In genomic region chr11:535519-536454, GRCh38 we compare ENCODE assay signal across 8 cellular contexts. TPM values are rescaled to one million over a fixed set of nuclear protein-coding genes. Genes with fewer than 3 reads are reported as not detected.
DNase-seq lines count a peak whose midpoint lies in the region; ATAC-seq and TF ChIP-seq lines count a peak whose summit lies in the region.

Gene HRAS, minus strand, starts transcription at chr11:535576.

- ATAC-seq in GM21576 (IDR thresholded peaks at IDR 0.05; ENCODE audit: unreplicated experiment) = peak; percentile 63

- H3K4me1 Mint-ChIP-seq in activated T-cell treated with anti-CD3 and anti-CD28 coated beads, Interleukin-2, amount 50 U/mL, for 24 hours (ENCODE audit: low read depth) = peaks cover 22% of the 10 kb centered on the region

- H3K27me3 ChIP-seq in esophagus (ENCODE audit: control insufficient read depth in 1 of 2, insufficient read depth in 2 of 2, low read length in 2 of 2) (no peaks in the 10 kb centered on the region), muscle layer of duodenum (ENCODE audit: low read depth, low read length) (no peaks in the 10 kb centered on the region)

- H3K9me3 ChIP-seq in esophagus (ENCODE audit: control insufficient read depth in 2 of 2, insufficient read depth in 1 of 2, low read depth in 1 of 2, low read length in 1 of 2) (no peaks in the 10 kb centered on the region), muscle layer of duodenum (ENCODE audit: control insufficient read depth in 1 of 2, low read length in 2 of 2) (no peaks in the 10 kb centered on the region)

- DNase-seq in DMS 273 treated with DMSO at 0.1 percent for 48 hours (lab: John Stamatoyannopoulos, UW) = peak; percentile 54
- DNase-seq in Jurkat, Clone E6-1 (ENCODE audit: low read depth, low spot score) = peak; percentile 89
- DNase-seq in activated T-cell treated with anti-CD3 and anti-CD28 coated beads, Interleukin-2, amount 50 U/mL, for 24 hours = peak; percentile 97
- peak; percentile 89 for DNase-seq in stimulated activated CD8-positive, alpha-beta memory T cell treated with anti-CD3 and anti-CD28 coated beads, Interleukin-7, amount 100 ng/mL, for 24 hours (ENCODE audit: low read depth)

- peak within 1 kb of the TSS; percentile 86 for H3K4me3 Mint-ChIP-seq in activated T-cell treated with anti-CD3 and anti-CD28 coated beads, Interleukin-2, amount 50 U/mL, for 24 hours

- H3K4me1 ChIP-seq in esophagus (ENCODE audit: control insufficient read depth in 2 of 2, insufficient read depth in 2 of 2, low read length in 1 of 2) (peaks cover 5 to 29% of the 10 kb centered on the region in 2 donors), muscle layer of duodenum (ENCODE audit: control insufficient read depth in 1 of 2, insufficient read depth in 2 of 2, low read length in 2 of 2) (peaks cover 0 to 30% of the 10 kb centered on the region in 2 donors)

- 2% methylated on average over 65 to 97 of the region's 97 CpGs for whole genome bisulfite sequencing in esophagus, 2 donors

- H3K27ac Mint-ChIP-seq in activated T-cell treated with anti-CD3 and anti-CD28 coated beads, Interleukin-2, amount 50 U/mL, for 24 hours = peak within 1 kb of the TSS; percentile 92

- H3K9me3 Mint-ChIP-seq in activated T-cell treated with anti-CD3 and anti-CD28 coated beads, Interleukin-2, amount 50 U/mL, for 24 hours = no peaks in the 10 kb centered on the region

- H3K4me3 ChIP-seq in Jurkat, Clone E6-1 (ENCODE audit: low read length) = peak within 1 kb of the TSS; percentile 70
- H3K4me3 ChIP-seq in esophagus (ENCODE audit: low read depth in 1 of 2, low read length in 2 of 2) (peak within 1 kb of the TSS; percentile 72 to 81), muscle layer of duodenum (ENCODE audit: low read depth in 1 of 2, low read length in 2 of 2) (peak within 1 kb of the TSS; percentile 62 to 88)

- H3K27ac ChIP-seq in esophagus (ENCODE audit: low read depth in 2 of 2, low read length in 1 of 2) = peak within 1 kb of the TSS; percentile 82 to 97
- no peak within 1 kb of the TSS for H3K27ac ChIP-seq in muscle layer of duodenum (ENCODE audit: low read length)

- peaks cover 18% of the 10 kb centered on the region for H3K36me3 Mint-ChIP-seq in activated T-cell treated with anti-CD3 and anti-CD28 coated beads, Interleukin-2, amount 50 U/mL, for 24 hours (ENCODE audit: low read depth)

- H3K36me3 ChIP-seq in esophagus (ENCODE audit: control insufficient read depth in 2 of 2, insufficient read depth in 2 of 2, low read length in 1 of 2) = peaks cover 0 to 35% of the 10 kb centered on the region in 2 donors
- peaks cover 0 to 27% of the 10 kb centered on the region in 2 donors for H3K36me3 ChIP-seq in muscle layer of duodenum (ENCODE audit: control insufficient read depth in 1 of 2, insufficient read depth in 2 of 2, low read length in 2 of 2)

- H3K27me3 Mint-ChIP-seq in activated T-cell treated with anti-CD3 and anti-CD28 coated beads, Interleukin-2, amount 50 U/mL, for 24 hours = no peaks in the 10 kb centered on the region

TF ChIP-seq in PFSK-1, 5 proteins besides CTCF, POLR2A, EP300 and RAD21:
- TF ChIP-seq REST (IDR thresholded peaks at IDR 0.05; ENCODE audit: insufficient read depth in 1 of 2, low read depth in 2 of 2, low read length in 2 of 2) (no peak), SIN3A (IDR thresholded peaks at IDR 0.05; ENCODE audit: borderline replicate concordance, insufficient read depth, low read length) (0 out of 2 replicates have a peak, but pooled peaks have one; percentile 29), FOXP2 (optimal IDR thresholded peaks at IDR 0.05; ENCODE audit: borderline replicate concordance, extremely low read depth, extremely low read length, insufficient read depth) (no peak), POLR2AphosphoS5 (IDR thresholded peaks at IDR 0.05; ENCODE audit: low read depth, low read length) (peak; percentile 93), TAF1 (IDR thresholded peaks at IDR 0.05; ENCODE audit: borderline replicate concordance, insufficient read depth, low read length) (peak; percentile 70; the same call in 1 of the 2 replicates)

RNA-seq across cellular contexts. Expression of gene HRAS, which starts in this region (rescaled TPM):
- 66.8 TPM for polyA plus RNA-seq in Jurkat, Clone E6-1 (2012; ENCODE audit: insufficient read depth, insufficient read length)
- polyA plus RNA-seq in PFSK-1 (2012; ENCODE audit: insufficient read length, low read depth) = 198 TPM
- polyA plus RNA-seq in esophagus = 100 to 1,000 TPM; 163 to 257 TPM
